In the genomic region with DNA sequence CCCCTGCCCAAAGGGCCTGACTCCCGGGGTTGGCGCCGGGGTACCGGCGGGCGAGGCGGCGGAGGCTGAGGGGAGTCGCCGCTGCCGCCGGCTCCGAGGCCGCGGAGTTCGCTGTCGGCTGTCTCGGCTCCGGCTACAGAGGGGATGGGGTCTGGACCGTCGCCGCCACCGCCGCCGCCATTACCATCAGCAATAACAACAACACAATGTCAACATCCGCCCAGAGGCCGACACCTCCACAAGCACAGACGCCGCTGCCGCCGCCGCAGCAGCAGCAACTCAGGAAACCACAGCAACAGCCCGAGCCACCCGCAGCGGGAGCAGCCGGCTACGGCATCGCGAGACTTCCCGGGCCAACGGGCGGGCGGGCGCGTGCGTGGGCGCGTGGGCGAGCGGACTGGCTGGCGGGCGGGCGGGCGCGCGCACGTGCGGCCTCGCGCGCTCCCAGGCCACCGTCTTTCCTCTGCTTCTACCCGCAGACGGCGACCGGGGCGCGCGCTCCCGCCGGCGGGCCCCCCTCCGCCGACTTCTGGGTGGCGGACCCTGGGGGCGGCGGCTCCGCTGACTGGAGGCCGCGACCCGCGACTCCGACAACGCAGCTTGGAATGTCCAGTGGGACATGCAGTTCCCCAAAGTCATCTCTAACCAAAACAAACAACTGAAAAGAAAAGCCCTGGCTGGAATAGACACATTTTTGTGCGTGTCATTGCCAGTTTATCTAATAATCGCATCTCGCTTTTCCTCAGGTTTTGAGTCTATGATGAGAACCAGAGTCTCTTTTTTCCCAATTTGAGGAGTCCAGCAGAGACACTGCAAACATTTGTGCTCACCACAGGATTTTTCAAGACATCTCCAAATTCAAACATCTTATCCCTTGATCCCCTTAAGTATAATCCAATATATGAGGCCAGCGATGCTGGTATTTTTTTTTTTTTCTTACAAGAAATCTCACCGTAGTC, we compare ENCODE assay signal across 8 cellular contexts. TPM values are rescaled to one million over a fixed set of nuclear protein-coding genes. Genes with fewer than 3 reads are reported as not detected.
DNase-seq lines count a peak whose midpoint lies in the region; ATAC-seq and TF ChIP-seq lines count a peak whose summit lies in the region.

Gene CHIC2 (minus strand): TSS at position 289 of the 959 bp plus-strand sequence. CDS start 305 bp downstream, outside the sequence.

- H3K4me3 ChIP-seq in suprapubic skin = peak within 1 kb of the TSS; percentile 74

- no peaks in the 10 kb centered on the region for H3K27me3 ChIP-seq in suprapubic skin

- peaks cover 0 to 9% of the 10 kb centered on the region in 2 donors for H3K36me3 Mint-ChIP-seq in activated naive CD4-positive, alpha-beta T cell treated with anti-CD3 and anti-CD28 coated beads, Interleukin-2, amount 50 U/mL, for 72 hours

- peak; percentile 97 for ATAC-seq in HG02642 (IDR thresholded peaks at IDR 0.05; ENCODE audit: poor library complexity, unreplicated experiment)
- peak; percentile 91 to 92 for ATAC-seq in activated naive CD4-positive, alpha-beta T cell treated with anti-CD3 and anti-CD28 coated beads, Interleukin-2, amount 50 U/mL, for 72 hours

- DNase-seq in NCI-H1105 treated with DMSO at 0.1 percent for 48 hours (lab: John Stamatoyannopoulos, UW) (peak; percentile 77), SKM-1 treated with dmso at 0.1 percent for 144 hours (lab: John Stamatoyannopoulos, UW; ENCODE audit: unreplicated experiment) (peak; percentile 86), glomerular endothelial cell (ENCODE audit: extremely low read depth, low read depth, low spot score) (no peak), occipital lobe (lab: John Stamatoyannopoulos, UW) (peak; percentile 92), suprapubic skin (ENCODE audit: low spot score in 2 of 2) (peak; percentile 96)
- DNase-seq in activated naive CD4-positive, alpha-beta T cell treated with anti-CD3 and anti-CD28 coated beads, Interleukin-2, amount 50 U/mL, for 72 hours (ENCODE audit: low spot score in 2 of 2) = peak; percentile 95 to 98

- no peak for TF ChIP-seq CTCF in suprapubic skin (IDR thresholded peaks at IDR 0.05)

- peak within 1 kb of the TSS; percentile 97 for H3K27ac ChIP-seq in suprapubic skin

- no peak for TF ChIP-seq EP300 in suprapubic skin (IDR thresholded peaks at IDR 0.05)

- TF ChIP-seq POLR2A in GM10847 (IDR thresholded peaks at IDR 0.05; ENCODE audit: extremely low read depth, insufficient read length) (peak; percentile 91), suprapubic skin (IDR thresholded peaks at IDR 0.05) (peak; percentile 82 to 98)

- H3K9me3 Mint-ChIP-seq in activated naive CD4-positive, alpha-beta T cell treated with anti-CD3 and anti-CD28 coated beads, Interleukin-2, amount 50 U/mL, for 72 hours = no peaks in the 10 kb centered on the region

- peaks cover 67% of the 10 kb centered on the region for H3K4me1 ChIP-seq in suprapubic skin

- 2% methylated on average over 14 of the region's 89 CpGs for WGBS in suprapubic skin

- no peaks in the 10 kb centered on the region for H3K36me3 ChIP-seq in suprapubic skin

- H3K9me3 ChIP-seq in suprapubic skin = no peaks in the 10 kb centered on the region

- H3K27ac Mint-ChIP-seq in activated naive CD4-positive, alpha-beta T cell treated with anti-CD3 and anti-CD28 coated beads, Interleukin-2, amount 50 U/mL, for 72 hours = peak within 1 kb of the TSS; percentile 96 to 97

RNA-seq across cellular contexts. Expression of gene CHIC2, which starts in this region (rescaled TPM):
- total RNA-seq in activated naive CD4-positive, alpha-beta T cell treated with anti-CD3 and anti-CD28 coated beads, Interleukin-2, amount 50 U/mL, for 72 hours = 10 to 100 TPM; 13.3 to 16.3 TPM
- total RNA-seq in glomerular endothelial cell (46.9 and 59.4 TPM in 2 replicates), occipital lobe (51.3 TPM), suprapubic skin (10 to 100 TPM; 33.3 to 60.3 (median 41.1) TPM)
